ENCODE assay signal across 16 cellular contexts in genomic region chr13:73324842-73325241, GRCh38.
"Had no signal": no experiment of that assay in that cellular context is flagged by ENCODE, and none has a peak within 500 bp of the region (broad histone marks: within the 10 kb centered on the region; RNA-seq: fewer than 3 reads in every experiment).

No MANE protein-coding gene starts in this region.

- H3K4me1 Mint-ChIP-seq: activated CD4-positive, alpha-beta memory T cell treated with anti-CD3 and anti-CD28 coated beads, Interleukin-2, amount 10 ng/mL, durations not matched to agents 7 days and 5 days; activated CD8-positive, alpha-beta memory T cell treated with anti-CD3 and anti-CD28 coated beads, Interleukin-2, amount 10 ng/mL, durations not matched to agents 7 days and 5 days; naive thymus-derived CD4-positive, alpha-beta T cell had no signal

- H3K27ac ChIP-seq: upper lobe of left lung had no signal

- H3K36me3 ChIP-seq: upper lobe of left lung had no signal

- DNase-seq: activated CD4-positive, alpha-beta memory T cell treated with anti-CD3 and anti-CD28 coated beads, Interleukin-2, amount 10 ng/mL, durations not matched to agents 7 days and 5 days; activated CD4-positive, alpha-beta T cell treated with anti-CD3 and anti-CD28 coated beads for 36 hours; activated CD8-positive, alpha-beta memory T cell treated with anti-CD3 and anti-CD28 coated beads, Interleukin-2, amount 10 ng/mL, durations not matched to agents 7 days and 5 days; effector CD8-positive, alpha-beta T cell; kidney; left ventricle myocardium superior; naive thymus-derived CD4-positive, alpha-beta T cell; small intestine; stimulated activated CD4-positive, alpha-beta T cell treated with anti-CD3 and anti-CD28 coated beads, Interleukin-15, amount 100 ng/mL, for 24 hours; stimulated activated CD4-positive, alpha-beta T cell treated with anti-CD3 and anti-CD28 coated beads, Interleukin-2, amount 100 ng/mL, for 48 hours; upper lobe of left lung had no signal

- H3K27me3 Mint-ChIP-seq: activated CD4-positive, alpha-beta memory T cell treated with anti-CD3 and anti-CD28 coated beads, Interleukin-2, amount 10 ng/mL, durations not matched to agents 7 days and 5 days; activated naive CD8-positive, alpha-beta T cell; dendritic cell treated with granulocyte-macrophage colony-stimulating factor and Interleukin-4, amounts not matched to agents 40 ng/mL and 50 ng/mL, for 4 days had no signal

- H3K27ac Mint-ChIP-seq: activated CD4-positive, alpha-beta memory T cell treated with anti-CD3 and anti-CD28 coated beads, Interleukin-2, amount 10 ng/mL, durations not matched to agents 7 days and 5 days; activated CD4-positive, alpha-beta T cell treated with anti-CD3 and anti-CD28 coated beads for 36 hours; activated CD8-positive, alpha-beta memory T cell treated with anti-CD3 and anti-CD28 coated beads, Interleukin-2, amount 10 ng/mL, durations not matched to agents 7 days and 5 days; activated naive CD8-positive, alpha-beta T cell; dendritic cell treated with granulocyte-macrophage colony-stimulating factor and Interleukin-4, amounts not matched to agents 40 ng/mL and 50 ng/mL, for 4 days; naive thymus-derived CD4-positive, alpha-beta T cell; stimulated activated naive CD8-positive, alpha-beta T cell treated with anti-CD3 and anti-CD28 coated beads, Interleukin-15, Interleukin-2, amounts not matched to agents 100 ng/mL and 50 ng/mL, for 24 hours; T-helper 2 cell treated with Interferon-gamma antibody and Interleukin-4, amounts not matched to agents 5 μg/mL and 100 μg/mL, for 36 hours had no signal

- H3K4me3 Mint-ChIP-seq: activated CD4-positive, alpha-beta memory T cell treated with anti-CD3 and anti-CD28 coated beads, Interleukin-2, amount 10 ng/mL, durations not matched to agents 7 days and 5 days; activated CD4-positive, alpha-beta T cell treated with anti-CD3 and anti-CD28 coated beads for 36 hours; activated CD8-positive, alpha-beta memory T cell treated with anti-CD3 and anti-CD28 coated beads, Interleukin-2, amount 10 ng/mL, durations not matched to agents 7 days and 5 days; activated naive CD8-positive, alpha-beta T cell; dendritic cell treated with granulocyte-macrophage colony-stimulating factor and Interleukin-4, amounts not matched to agents 40 ng/mL and 50 ng/mL, for 4 days; naive thymus-derived CD4-positive, alpha-beta T cell; stimulated activated naive CD8-positive, alpha-beta T cell treated with anti-CD3 and anti-CD28 coated beads, Interleukin-15, Interleukin-2, amounts not matched to agents 100 ng/mL and 50 ng/mL, for 24 hours; T-helper 2 cell treated with Interferon-gamma antibody and Interleukin-4, amounts not matched to agents 5 μg/mL and 100 μg/mL, for 36 hours had no signal

- ATAC-seq: activated CD4-positive, alpha-beta T cell treated with anti-CD3 and anti-CD28 coated beads for 36 hours; activated CD8-positive, alpha-beta memory T cell treated with anti-CD3 and anti-CD28 coated beads, Interleukin-2, amount 10 ng/mL, durations not matched to agents 7 days and 5 days; left ventricle myocardium superior; naive thymus-derived CD4-positive, alpha-beta T cell had no signal

- FAIRE-seq: kidney, small intestine, TTC549 had no signal

- H3K9me3 Mint-ChIP-seq: activated CD4-positive, alpha-beta memory T cell treated with anti-CD3 and anti-CD28 coated beads, Interleukin-2, amount 10 ng/mL, durations not matched to agents 7 days and 5 days; dendritic cell treated with granulocyte-macrophage colony-stimulating factor and Interleukin-4, amounts not matched to agents 40 ng/mL and 50 ng/mL, for 4 days; stimulated activated naive CD8-positive, alpha-beta T cell treated with anti-CD3 and anti-CD28 coated beads, Interleukin-15, Interleukin-2, amounts not matched to agents 100 ng/mL and 50 ng/mL, for 24 hours; T-helper 2 cell treated with Interferon-gamma antibody and Interleukin-4, amounts not matched to agents 5 μg/mL and 100 μg/mL, for 36 hours had no signal

- H3K27me3 ChIP-seq: upper lobe of left lung had no signal

- H3K9me3 ChIP-seq: upper lobe of left lung had no signal

- H3K36me3 Mint-ChIP-seq: activated CD8-positive, alpha-beta memory T cell treated with anti-CD3 and anti-CD28 coated beads, Interleukin-2, amount 10 ng/mL, durations not matched to agents 7 days and 5 days; activated naive CD8-positive, alpha-beta T cell; naive thymus-derived CD4-positive, alpha-beta T cell had no signal
